8 cellular contexts compared by ENCODE assay signal in the genomic region with DNA sequence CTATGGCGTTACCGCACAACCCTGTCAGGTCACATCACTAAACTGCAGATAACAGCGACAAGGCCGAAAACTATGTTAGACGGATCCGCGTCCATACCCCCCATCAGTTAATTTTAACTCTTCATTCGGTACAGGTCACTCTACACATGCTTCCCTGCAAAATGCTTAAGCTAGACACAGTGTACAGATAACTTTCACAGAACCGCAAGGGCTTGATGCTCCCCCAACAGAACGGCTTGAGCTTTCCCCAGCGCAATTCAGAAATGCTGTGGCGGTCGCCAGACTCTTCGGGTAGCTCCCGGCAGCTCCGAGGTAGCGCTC. TPM values are rescaled to one million over a fixed set of nuclear protein-coding genes. Genes with fewer than 3 reads are reported as not detected.
DNase-seq lines count a peak whose midpoint lies in the region; ATAC-seq and TF ChIP-seq lines count a peak whose summit lies in the region.

No MANE protein-coding gene starts in this region.

- WGBS in H9 (ENCODE audit: extremely low coverage, insufficient read length, low lambda C conversion rate) = no CpG with 5 or more reads among the region's 17 CpGs
- WGBS in ectodermal cell, 2 experiments = 1% methylated on average over 17 of the region's 17 CpGs

- H3K4me3 ChIP-seq in NB4 (ENCODE audit: low read depth, low read length) (peak overlapping the region; percentile 93), ectodermal cell (ENCODE audit: insufficient read depth, low read depth, low read length) (peak overlapping the region; percentile 56)

- H3K4me1 Mint-ChIP-seq in H9 = peaks cover 24 to 39% of the 10 kb centered on the region in 2 experiments
- H3K4me1 Mint-ChIP-seq in natural killer cell treated with Interleukin-12 subunit alpha and Interleukin-12 subunit beta and Interleukin-15 and Interleukin-18, amount 100 ng/mL, for 72 hours (ENCODE audit: low read depth in 2 of 2) = peaks cover 12 to 17% of the 10 kb centered on the region in 2 donors

- no peak overlapping the region for H4K91ac ChIP-seq in H9 (ENCODE audit: insufficient read length, low read depth, low read length)

- H3K9me3 ChIP-seq in H9 (ENCODE audit: control insufficient read depth, low read depth, low read length) (no peaks in the 10 kb centered on the region), ectodermal cell (ENCODE audit: control insufficient read depth, low read length) (no peaks in the 10 kb centered on the region)

- TF ChIP-seq POLR2A in NB4 (IDR thresholded peaks at IDR 0.05; ENCODE audit: extremely low read depth, insufficient read length) = no peak

- peak overlapping the region; percentile 100 for H3K4me2 ChIP-seq in H9 (ENCODE audit: insufficient read depth, insufficient read length, low read length)

- no peaks in the 10 kb centered on the region for H3K27me3 Mint-ChIP-seq in H9 (ENCODE audit: low read depth)
- peaks cover 0 to 3% of the 10 kb centered on the region in 2 donors for H3K27me3 Mint-ChIP-seq in natural killer cell treated with Interleukin-12 subunit alpha and Interleukin-12 subunit beta and Interleukin-15 and Interleukin-18, amount 100 ng/mL, for 72 hours

- peak overlapping the region; percentile 13 to 92 (median 92); a peak in 5 of 7 replicates for H3K27ac Mint-ChIP-seq in H9
- peak overlapping the region; percentile 83 to 89 for H3K27ac Mint-ChIP-seq in natural killer cell treated with Interleukin-12 subunit alpha and Interleukin-12 subunit beta and Interleukin-15 and Interleukin-18, amount 100 ng/mL, for 72 hours

- H3K56ac ChIP-seq in H9 (ENCODE audit: insufficient read length, low read depth, low read length) = no peak overlapping the region

- no peak overlapping the region for H2BK5ac ChIP-seq in H9 (ENCODE audit: insufficient read length, low read length)

- peak overlapping the region; percentile 40 for H3K9ac ChIP-seq in H9 (ENCODE audit: extremely low read depth, insufficient read length, low read length)

- peak overlapping the region; percentile 78 to 89 for H3K4me3 Mint-ChIP-seq in H9
- peak overlapping the region; percentile 94 for H3K4me3 Mint-ChIP-seq in natural killer cell treated with Interleukin-12 subunit alpha and Interleukin-12 subunit beta and Interleukin-15 and Interleukin-18, amount 100 ng/mL, for 72 hours

- H3K36me3 ChIP-seq in ectodermal cell (ENCODE audit: control insufficient read depth, insufficient read depth, low read length) = peaks cover 6% of the 10 kb centered on the region

- H3K4me1 ChIP-seq in H9 (ENCODE audit: insufficient read depth, low read length) (no peaks in the 10 kb centered on the region), ectodermal cell (ENCODE audit: control insufficient read depth, insufficient read depth, low read length) (no peaks in the 10 kb centered on the region)

- no peak overlapping the region for H2BK15ac ChIP-seq in H9 (ENCODE audit: low read depth, low read length)

- no peak overlapping the region for H2BK20ac ChIP-seq in H9 (ENCODE audit: low read depth, low read length, poor library complexity, severe bottlenecking)

- H3K79me2 ChIP-seq in H9 (ENCODE audit: insufficient read depth, low read length) = peaks cover 2% of the 10 kb centered on the region; the same call in 1 of the 2 replicates

- no peaks in the 10 kb centered on the region for H4K20me1 ChIP-seq in H9 (ENCODE audit: control insufficient read depth, insufficient read depth, insufficient read length)

- H3K27ac ChIP-seq in H9 (ENCODE audit: insufficient read length, low read depth, low read length) = no peak overlapping the region
- H3K27ac ChIP-seq in ectodermal cell (ENCODE audit: insufficient read depth, low read depth, low read length, poor library complexity, severe bottlenecking) = peak overlapping the region; percentile 91

- H2BK120ac ChIP-seq in H9 (ENCODE audit: low read depth, low read length, poor library complexity, severe bottlenecking) = no peak overlapping the region

- no peak overlapping the region for H3K14ac ChIP-seq in H9 (ENCODE audit: insufficient read depth, low read length)

- no peak overlapping the region for H3K18ac ChIP-seq in H9 (ENCODE audit: insufficient read length, low read depth, low read length)

- H2AK5ac ChIP-seq in H9 (ENCODE audit: insufficient read length, low read length) = no peak overlapping the region

- DNase-seq in H9 = no peak
- DNase-seq in NB4 (ENCODE audit: low read depth) = no peak
- DNase-seq in natural killer cell treated with Interleukin-12 subunit alpha and Interleukin-12 subunit beta and Interleukin-15 and Interleukin-18, amount 100 ng/mL, for 72 hours (ENCODE audit: low spot score) = no peak
- no peak for DNase-seq in NCI-H2196 (lab: John Stamatoyannopoulos, UW; ENCODE audit: unreplicated experiment)
- DNase-seq in amygdala (lab: John Stamatoyannopoulos, UW) = no peak
- no peak for DNase-seq in SHP77 (lab: John Stamatoyannopoulos, UW)

- no peaks in the 10 kb centered on the region for H3K9me3 Mint-ChIP-seq in H9
- H3K9me3 Mint-ChIP-seq in natural killer cell treated with Interleukin-12 subunit alpha and Interleukin-12 subunit beta and Interleukin-15 and Interleukin-18, amount 100 ng/mL, for 72 hours = no peaks in the 10 kb centered on the region

- no peak for TF ChIP-seq CTCF in H9 (conservative IDR thresholded peaks at IDR 0.05)
- no peak for TF ChIP-seq CTCF in NB4 (IDR thresholded peaks at IDR 0.05; ENCODE audit: low read depth, low read length)

- H3K4ac ChIP-seq in H9 (ENCODE audit: low read depth, low read length) = no peak overlapping the region

- no peak overlapping the region for H3K23ac ChIP-seq in H9 (ENCODE audit: insufficient read length, low read depth, low read length)

- no peak overlapping the region for H2BK12ac ChIP-seq in H9 (ENCODE audit: insufficient read length, low read depth, low read length)

- ATAC-seq in GM18519 (IDR thresholded peaks at IDR 0.05; ENCODE audit: low FRiP score, unreplicated experiment) = peak; percentile 27
- ATAC-seq in natural killer cell treated with Interleukin-12 subunit alpha and Interleukin-12 subunit beta and Interleukin-15 and Interleukin-18, amount 100 ng/mL, for 72 hours = no peak

- H3K23me2 ChIP-seq in H9 (ENCODE audit: insufficient read length, low read depth, low read length, poor library complexity, severe bottlenecking) = peaks cover 4% of the 10 kb centered on the region

- H3K27me3 ChIP-seq in H9 (ENCODE audit: insufficient read depth, low read length) = no peaks in the 10 kb centered on the region
- no peaks in the 10 kb centered on the region for H3K27me3 ChIP-seq in ectodermal cell (ENCODE audit: control insufficient read depth, insufficient read depth, low read length, poor library complexity, severe bottlenecking)

- H3T11ph ChIP-seq in H9 (ENCODE audit: low read length) = no peak overlapping the region

- no peaks in the 10 kb centered on the region for H3K79me1 ChIP-seq in H9 (ENCODE audit: insufficient read depth, low read depth, low read length, poor library complexity, severe bottlenecking)

- H2AFZ ChIP-seq in H9 (ENCODE audit: low read length) = peak overlapping the region; percentile 65

- peaks cover 2 to 15% (median 15%) of the 10 kb centered on the region in 3 experiments; a peak in 6 of 7 replicates for H3K36me3 Mint-ChIP-seq in H9 (ENCODE audit: insufficient read depth in 1 of 3, low read depth in 3 of 3)
- H3K36me3 Mint-ChIP-seq in natural killer cell treated with Interleukin-12 subunit alpha and Interleukin-12 subunit beta and Interleukin-15 and Interleukin-18, amount 100 ng/mL, for 72 hours = no peaks in the 10 kb centered on the region

- H4K8ac ChIP-seq in H9 (replicated peaks; ENCODE audit: insufficient read length, low read depth, low read length) = no peak overlapping the region

- H4K5ac ChIP-seq in H9 (ENCODE audit: insufficient read length, low read depth, low read length) = no peak overlapping the region

RNA-seq across cellular contexts. Expression of gene RBBP8, which starts 0.3 kb away (rescaled TPM):
- 65.2 and 72.5 TPM in 2 replicates for total RNA-seq in H9 (2021)
- polyA plus RNA-seq in ectodermal cell (2013, experiment 1 of 4) = 60.9 TPM
- 60.5 TPM for polyA plus RNA-seq in ectodermal cell (2013, experiment 2 of 4)
- 54.6 TPM for polyA plus RNA-seq in ectodermal cell (2013, experiment 3 of 4)
- polyA plus RNA-seq in ectodermal cell (2013, experiment 4 of 4) = 63.1 TPM
- total RNA-seq in natural killer cell treated with Interleukin-12 subunit alpha and Interleukin-12 subunit beta and Interleukin-15 and Interleukin-18, amount 100 ng/mL, for 72 hours = 10 to 100 TPM; 32.2 to 73.9 TPM
